ENCODE assay signal across 8 cellular contexts in the genomic region with DNA sequence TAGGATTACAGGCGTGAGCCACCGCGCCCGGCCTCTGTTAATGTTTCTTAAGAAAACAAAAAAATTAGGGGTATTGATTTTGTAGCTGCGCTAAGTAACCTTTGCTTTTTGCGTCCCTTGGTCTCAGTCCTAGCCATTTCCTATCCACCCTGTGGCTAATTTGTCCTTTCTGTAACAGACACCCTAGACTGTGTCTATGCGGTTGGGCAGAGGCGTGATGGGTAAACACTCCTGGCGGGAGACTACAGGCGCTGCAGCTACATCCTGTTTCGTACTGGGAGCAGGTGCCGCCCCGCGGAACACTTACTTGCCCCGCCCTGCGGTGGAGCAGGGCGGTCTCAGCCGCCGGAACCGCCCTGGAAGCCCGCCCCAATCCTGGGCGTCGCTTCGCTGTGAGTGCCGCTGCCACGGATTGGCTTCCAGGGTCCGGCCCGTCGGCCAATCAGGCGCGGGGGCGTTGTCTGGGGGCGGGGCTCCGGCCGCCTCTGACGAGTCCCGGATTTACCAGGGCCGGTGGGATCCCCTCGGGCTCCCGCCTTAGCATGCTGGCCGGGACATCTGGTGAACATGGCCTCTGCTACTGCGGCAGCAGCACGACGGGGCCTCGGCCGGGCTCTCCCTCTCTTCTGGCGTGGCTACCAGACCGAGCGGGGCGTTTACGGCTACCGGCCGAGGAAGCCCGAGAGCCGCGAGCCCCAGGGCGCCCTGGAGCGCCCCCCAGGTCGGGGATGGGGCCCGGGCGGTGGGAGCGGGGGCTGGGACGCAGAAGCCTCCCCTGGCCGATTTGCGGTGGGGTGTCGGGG. TPM values are rescaled to one million over a fixed set of nuclear protein-coding genes. Genes with fewer than 3 reads are reported as not detected.
DNase-seq lines count a peak whose midpoint lies in the region; ATAC-seq and TF ChIP-seq lines count a peak whose summit lies in the region.

A gene with protein sequence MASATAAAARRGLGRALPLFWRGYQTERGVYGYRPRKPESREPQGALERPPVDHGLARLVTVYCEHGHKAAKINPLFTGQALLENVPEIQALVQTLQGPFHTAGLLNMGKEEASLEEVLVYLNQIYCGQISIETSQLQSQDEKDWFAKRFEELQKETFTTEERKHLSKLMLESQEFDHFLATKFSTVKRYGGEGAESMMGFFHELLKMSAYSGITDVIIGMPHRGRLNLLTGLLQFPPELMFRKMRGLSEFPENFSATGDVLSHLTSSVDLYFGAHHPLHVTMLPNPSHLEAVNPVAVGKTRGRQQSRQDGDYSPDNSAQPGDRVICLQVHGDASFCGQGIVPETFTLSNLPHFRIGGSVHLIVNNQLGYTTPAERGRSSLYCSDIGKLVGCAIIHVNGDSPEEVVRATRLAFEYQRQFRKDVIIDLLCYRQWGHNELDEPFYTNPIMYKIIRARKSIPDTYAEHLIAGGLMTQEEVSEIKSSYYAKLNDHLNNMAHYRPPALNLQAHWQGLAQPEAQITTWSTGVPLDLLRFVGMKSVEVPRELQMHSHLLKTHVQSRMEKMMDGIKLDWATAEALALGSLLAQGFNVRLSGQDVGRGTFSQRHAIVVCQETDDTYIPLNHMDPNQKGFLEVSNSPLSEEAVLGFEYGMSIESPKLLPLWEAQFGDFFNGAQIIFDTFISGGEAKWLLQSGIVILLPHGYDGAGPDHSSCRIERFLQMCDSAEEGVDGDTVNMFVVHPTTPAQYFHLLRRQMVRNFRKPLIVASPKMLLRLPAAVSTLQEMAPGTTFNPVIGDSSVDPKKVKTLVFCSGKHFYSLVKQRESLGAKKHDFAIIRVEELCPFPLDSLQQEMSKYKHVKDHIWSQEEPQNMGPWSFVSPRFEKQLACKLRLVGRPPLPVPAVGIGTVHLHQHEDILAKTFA (plus strand): TSS at position 488 of the 803 bp plus-strand sequence. CDS start 80 bp downstream, at position 568.

- peak; percentile 98 for ATAC-seq in HG03460 (IDR thresholded peaks at IDR 0.05; ENCODE audit: unreplicated experiment)
- ATAC-seq in left colon: peak; percentile 97

- peak within 1 kb of the TSS; percentile 76 to 98 (median 92) for H3K4me3 ChIP-seq in BLaER1 treated with 17β-estradiol and CSF1 and Interleukin-3, amounts not matched to agents 10 nM and 100 nM
- H3K4me3 ChIP-seq in coronary artery: peak within 1 kb of the TSS; percentile 100

- H3K36me3 ChIP-seq in BLaER1 treated with 17β-estradiol and CSF1 and Interleukin-3, amounts not matched to agents 10 nM and 100 nM: no peaks in the 10 kb centered on the region; a peak in 1 of 22 replicates

- peaks cover 0 to 6% (median 0%) of the 10 kb centered on the region in 11 experiments; a peak in 1 of 22 replicates for H4K20me1 ChIP-seq in BLaER1 treated with 17β-estradiol and CSF1 and Interleukin-3, amounts not matched to agents 10 nM and 100 nM

- peak within 1 kb of the TSS; percentile 79 to 91 (median 84) for H3K4me2 ChIP-seq in BLaER1 treated with 17β-estradiol and CSF1 and Interleukin-3, amounts not matched to agents 10 nM and 100 nM

- peak within 1 kb of the TSS; percentile 62 to 95 (median 91); a peak in 21 of 22 replicates for H3K27ac ChIP-seq in BLaER1 treated with 17β-estradiol and CSF1 and Interleukin-3, amounts not matched to agents 10 nM and 100 nM
- H3K27ac ChIP-seq in coronary artery: peak within 1 kb of the TSS; percentile 72 to 92

- TF ChIP-seq CTCF in coronary artery (IDR thresholded peaks at IDR 0.05): no peak

- no peaks in the 10 kb centered on the region for H3K9me3 ChIP-seq in BLaER1 treated with 17β-estradiol and CSF1 and Interleukin-3, amounts not matched to agents 10 nM and 100 nM (replicated peaks in 1 of 11)

- DNase-seq in GM19240 (ENCODE audit: insufficient read length, low spot score) (peak; percentile 94), NCI-H526 (lab: John Stamatoyannopoulos, UW) (peak; percentile 87 to 97), coronary artery (ENCODE audit: low spot score) (peak; percentile 99), left colon (peak; percentile 98 to 99)
- peak; percentile 100 for DNase-seq in activated CD4-positive, alpha-beta T cell treated with anti-CD3 and anti-CD28 coated beads for 48 hours
- DNase-seq in stimulated activated CD4-positive, alpha-beta T cell treated with anti-CD3 and anti-CD28 coated beads, Interleukin-1b, Interleukin-23, amount 100 ng/mL, for 48 hours: peak; percentile 99

- intact Hi-C loops in left colon (cut with DNase I, micrococcal nuclease): no loop called here

- peaks cover 19 to 34% (median 31%) of the 10 kb centered on the region in 10 experiments for H3K4me1 ChIP-seq in BLaER1 treated with 17β-estradiol and CSF1 and Interleukin-3, amounts not matched to agents 10 nM and 100 nM

- H3K27me3 ChIP-seq in BLaER1 treated with 17β-estradiol and CSF1 and Interleukin-3, amounts not matched to agents 10 nM and 100 nM: no peaks in the 10 kb centered on the region

- peak within 1 kb of the TSS; percentile 88 to 97 (median 92) for H3K9ac ChIP-seq in BLaER1 treated with 17β-estradiol and CSF1 and Interleukin-3, amounts not matched to agents 10 nM and 100 nM

RNA-seq across cellular contexts. Expression of the gene that starts here (rescaled TPM):
- total RNA-seq in left colon: 10 to 100 TPM; 32.6 to 34.6 TPM

Comparison
In these comparisons a context has a peak if more than half of its experiments do, and no peak if none do; other contexts are left out.
1. Peak in every context shown above with its lines: DNase-seq, ATAC-seq, H3K4me3 ChIP-seq and H3K27ac ChIP-seq.